Comparison of ENCODE assay signal across 28 cellular contexts in genomic region chr1:39488012-39488545, GRCh38. TPM values are rescaled to one million over a fixed set of nuclear protein-coding genes. Genes with fewer than 3 reads are reported as not detected.
"Had no signal": no experiment of that assay in that cellular context is flagged by ENCODE, and none has a peak within 500 bp of the region (broad histone marks: within the 10 kb centered on the region; RNA-seq: fewer than 3 reads in every experiment).

No MANE protein-coding gene starts in this region.

- H3K9me3 Mint-ChIP-seq: mesothelial cell of epicardium; naive B cell; natural killer cell; nephron progenitor cell; neural progenitor cell; stimulated activated effector memory CD8-positive, alpha-beta T cell treated with anti-CD3 and anti-CD28 coated beads, Interleukin-12 subunit alpha, Interleukin-12 subunit beta, amount 100 ng/mL, for 72 hours; stimulated activated naive CD8-positive, alpha-beta T cell treated with anti-CD3 and anti-CD28 coated beads, Interleukin-15, Interleukin-2, amounts not matched to agents 100 ng/mL and 50 ng/mL, for 24 hours; type B pancreatic cell had no signal

- H3K4me1 Mint-ChIP-seq: nephron progenitor cell had no signal

- H3K27me3 ChIP-seq: ovary, uterus had no signal

- DNase-seq: islet precursor cell; left ventricle myocardium inferior; naive B cell; natural killer cell; nephron progenitor cell; occipital lobe; ovary; retina; right cardiac atrium; stimulated activated CD4-positive, alpha-beta T cell treated with anti-CD3 and anti-CD28 coated beads, Interleukin-12 subunit alpha, Interleukin-12 subunit beta, amount 100 ng/mL, for 4 hours; stimulated activated CD4-positive, alpha-beta T cell treated with anti-CD3 and anti-CD28 coated beads, Interleukin-15, amount 100 ng/mL, for 24 hours; stimulated activated CD4-positive, alpha-beta T cell treated with anti-CD3 and anti-CD28 coated beads, Interleukin-2, amount 100 ng/mL, for 24 hours; stimulated activated CD4-positive, alpha-beta T cell treated with anti-CD3 and anti-CD28 coated beads, Interleukin-4, amount 100 ng/mL, for 24 hours; stimulated activated naive CD4-positive, alpha-beta T cell; uterus had no signal

- ATAC-seq: natural killer cell; right cardiac atrium; sciatic nerve; stimulated activated effector memory CD8-positive, alpha-beta T cell treated with anti-CD3 and anti-CD28 coated beads, Interleukin-12 subunit alpha, Interleukin-12 subunit beta, amount 100 ng/mL, for 72 hours had no signal

- H3K27ac ChIP-seq: left ventricle myocardium inferior, neural progenitor cell, neutrophil, prostate gland, skin epidermis, suprapubic skin, thoracic aorta, tibial nerve, uterus had no signal

- H3K4me3 Mint-ChIP-seq: mesothelial cell of epicardium; natural killer cell; nephron progenitor cell; neural progenitor cell; stimulated activated effector memory CD8-positive, alpha-beta T cell treated with anti-CD3 and anti-CD28 coated beads, Interleukin-12 subunit alpha, Interleukin-12 subunit beta, amount 100 ng/mL, for 72 hours; stimulated activated naive CD8-positive, alpha-beta T cell treated with anti-CD3 and anti-CD28 coated beads, Interleukin-15, Interleukin-2, amounts not matched to agents 100 ng/mL and 50 ng/mL, for 24 hours; type B pancreatic cell had no signal

- H3K27ac Mint-ChIP-seq: mesothelial cell of epicardium; nephron progenitor cell; neural progenitor cell; stimulated activated effector memory CD8-positive, alpha-beta T cell treated with anti-CD3 and anti-CD28 coated beads, Interleukin-12 subunit alpha, Interleukin-12 subunit beta, amount 100 ng/mL, for 72 hours; stimulated activated naive CD8-positive, alpha-beta T cell treated with anti-CD3 and anti-CD28 coated beads, Interleukin-15, Interleukin-2, amounts not matched to agents 100 ng/mL and 50 ng/mL, for 24 hours; type B pancreatic cell had no signal

- H3K9me3 ChIP-seq: left ventricle myocardium inferior, neutrophil, ovary, prostate gland, suprapubic skin, thoracic aorta, tibial nerve, uterus had no signal

RNA-seq across cellular contexts. Expression of gene BMP8A, which starts 3.4 kb away (rescaled TPM):
- total RNA-seq: mesothelial cell of epicardium, subcutaneous adipose tissue, thoracic aorta had no signal
